27 cellular contexts compared by ENCODE assay signal in the genomic region with DNA sequence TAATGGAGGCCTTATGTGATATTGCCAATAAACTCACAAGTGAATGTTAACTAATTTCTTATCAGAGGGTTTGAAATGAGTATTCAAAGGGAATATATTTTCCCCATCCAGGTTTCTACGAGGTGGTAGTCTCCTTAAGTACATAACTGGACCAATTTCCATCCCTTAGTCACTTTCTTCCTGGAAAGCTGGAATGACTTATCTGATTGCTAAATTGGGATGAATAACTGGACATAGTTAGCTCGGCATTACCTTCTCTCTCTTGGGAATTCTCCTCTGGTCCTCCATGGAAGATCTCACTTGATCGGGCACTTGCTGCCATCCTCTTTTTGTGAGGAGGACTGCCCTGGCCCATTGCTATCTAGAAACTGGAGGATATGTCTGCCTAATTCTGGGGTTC.
"Had no signal": no experiment of that assay in that cellular context is flagged by ENCODE, and none has a peak within 500 bp of the region (broad histone marks: within the 10 kb centered on the region; RNA-seq: fewer than 3 reads in every experiment).

No MANE protein-coding gene starts in this region.

- H3K4me2 ChIP-seq: smooth muscle cell had no signal

- H3K4me1 ChIP-seq: left ventricle myocardium inferior, right atrium auricular region, right lobe of liver, testis, upper lobe of left lung had no signal

- H3K27ac Mint-ChIP-seq: immature natural killer cell; memory B cell; naive thymus-derived CD4-positive, alpha-beta T cell; natural killer cell treated with Interleukin-12 subunit alpha and Interleukin-12 subunit beta and Interleukin-15 and Interleukin-18, amount 100 ng/mL, for 72 hours; progenitor cell of endocrine pancreas; stimulated activated memory B cell treated with anti-CD40 and anti-IgM and Interleukin-4, amounts not matched to agents 10 μg/mL and 1 μg/mL and 100 μg/mL, for 72 hours had no signal

- H3K27me3 Mint-ChIP-seq: naive thymus-derived CD4-positive, alpha-beta T cell; natural killer cell treated with Interleukin-12 subunit alpha and Interleukin-12 subunit beta and Interleukin-15 and Interleukin-18, amount 100 ng/mL, for 72 hours; progenitor cell of endocrine pancreas; stimulated activated memory B cell treated with anti-CD40 and anti-IgM and Interleukin-4, amounts not matched to agents 10 μg/mL and 1 μg/mL and 100 μg/mL, for 72 hours had no signal

- H3K27me3 ChIP-seq: ovary, right atrium auricular region, right lobe of liver, stomach, testis, thyroid gland, transverse colon, upper lobe of left lung, vagina had no signal

- H3K36me3 ChIP-seq: left ventricle myocardium inferior, ovary, right atrium auricular region, right lobe of liver, stomach, thyroid gland, transverse colon, upper lobe of left lung, vagina had no signal

- H3K9me3 Mint-ChIP-seq: stimulated activated memory B cell treated with anti-CD40 and anti-IgM and Interleukin-4, amounts not matched to agents 10 μg/mL and 1 μg/mL and 100 μg/mL, for 72 hours had no signal

- DNase-seq: hypothalamus; immature natural killer cell; kidney; left colon; left ventricle myocardium inferior; midbrain; mucosa of descending colon; naive thymus-derived CD4-positive, alpha-beta T cell; ovary; right lobe of liver; stimulated activated CD4-positive, alpha-beta T cell treated with anti-CD3 and anti-CD28 coated beads, Interleukin-1b, Interleukin-23, amount 100 ng/mL, for 48 hours; stimulated activated CD4-positive, alpha-beta T cell treated with anti-CD3 and anti-CD28 coated beads, Interleukin-2, amount 100 ng/mL, for 48 hours; stimulated activated CD4-positive, alpha-beta T cell treated with anti-CD3 and anti-CD28 coated beads, Interleukin-4, amount 100 ng/mL, for 4 hours; stimulated activated CD8-positive, alpha-beta memory T cell treated with anti-CD3 and anti-CD28 coated beads, Interleukin-4, amount 100 ng/mL, for 48 hours; stimulated activated naive CD8-positive, alpha-beta T cell treated with anti-CD3 and anti-CD28 coated beads, Interleukin-15, Interleukin-2, amounts not matched to agents 100 U/mL and 50 U/mL, for 24 hours; stomach; testis; thyroid gland; transverse colon; upper lobe of left lung had no signal

- H3K9me3 ChIP-seq: left ventricle myocardium inferior, mucosa of descending colon, ovary, right atrium auricular region, right lobe of liver, stomach, testis, thyroid gland, transverse colon, upper lobe of left lung, vagina had no signal

- ATAC-seq: left colon; mucosa of descending colon; naive thymus-derived CD4-positive, alpha-beta T cell; natural killer cell treated with Interleukin-12 subunit alpha and Interleukin-12 subunit beta and Interleukin-15 and Interleukin-18, amount 100 ng/mL, for 72 hours; right lobe of liver; stimulated activated memory B cell treated with anti-CD40 and anti-IgM and Interleukin-4, amounts not matched to agents 10 μg/mL and 1 μg/mL and 100 μg/mL, for 72 hours; stimulated activated naive CD8-positive, alpha-beta T cell treated with anti-CD3 and anti-CD28 coated beads, Interleukin-15, Interleukin-2, amounts not matched to agents 100 U/mL and 50 U/mL, for 24 hours had no signal

- H3K4me3 Mint-ChIP-seq: immature natural killer cell; memory B cell; naive thymus-derived CD4-positive, alpha-beta T cell; natural killer cell treated with Interleukin-12 subunit alpha and Interleukin-12 subunit beta and Interleukin-15 and Interleukin-18, amount 100 ng/mL, for 72 hours; stimulated activated memory B cell treated with anti-CD40 and anti-IgM and Interleukin-4, amounts not matched to agents 10 μg/mL and 1 μg/mL and 100 μg/mL, for 72 hours had no signal

- H3K27ac ChIP-seq: left ventricle myocardium inferior, ovary, right atrium auricular region, right lobe of liver, stomach, testis, thyroid gland, transverse colon, upper lobe of left lung, vagina had no signal

- H3K4me3 ChIP-seq: left ventricle myocardium inferior, mucosa of descending colon, ovary, right atrium auricular region, right lobe of liver, smooth muscle cell, stomach, testis, thyroid gland, transverse colon, upper lobe of left lung, vagina had no signal

- H3K4me1 Mint-ChIP-seq: immature natural killer cell; memory B cell; naive thymus-derived CD4-positive, alpha-beta T cell; stimulated activated memory B cell treated with anti-CD40 and anti-IgM and Interleukin-4, amounts not matched to agents 10 μg/mL and 1 μg/mL and 100 μg/mL, for 72 hours had no signal

- H3K36me3 Mint-ChIP-seq: immature natural killer cell; memory B cell; naive thymus-derived CD4-positive, alpha-beta T cell; natural killer cell treated with Interleukin-12 subunit alpha and Interleukin-12 subunit beta and Interleukin-15 and Interleukin-18, amount 100 ng/mL, for 72 hours; stimulated activated memory B cell treated with anti-CD40 and anti-IgM and Interleukin-4, amounts not matched to agents 10 μg/mL and 1 μg/mL and 100 μg/mL, for 72 hours had no signal
